Comparison of ENCODE assay signal across 23 cellular contexts in the genomic region with DNA sequence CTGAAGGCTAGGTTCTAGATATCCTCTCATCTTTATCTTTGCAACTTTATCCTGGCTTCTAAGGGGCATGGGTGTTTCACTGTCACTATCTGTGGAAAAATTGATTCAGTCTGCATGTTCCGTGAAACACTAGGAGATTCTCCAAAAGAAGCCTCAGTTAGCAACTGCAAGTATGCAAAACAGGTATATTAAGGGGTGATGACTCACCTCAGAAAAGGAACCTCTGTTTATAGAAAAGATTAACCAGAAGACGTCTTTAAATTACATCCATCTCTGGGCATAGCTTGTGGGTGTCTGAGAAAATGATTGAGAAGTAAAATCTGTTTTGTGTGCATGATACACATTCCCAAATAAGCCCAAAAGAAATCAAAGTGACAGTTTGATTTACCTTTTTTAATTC.
A peak's percentile ranks its signal among the peaks of the same experiment; 100 is the strongest.
DNase-seq lines count a peak whose midpoint lies in the region; ATAC-seq and TF ChIP-seq lines count a peak whose summit lies in the region.
"Had no signal": no experiment of that assay in that cellular context is flagged by ENCODE, and none has a peak within 500 bp of the region (broad histone marks: within the 10 kb centered on the region; RNA-seq: fewer than 3 reads in every experiment).

No MANE protein-coding gene starts in this region.

- no peaks in the 10 kb centered on the region for H3K4me1 Mint-ChIP-seq in naive thymus-derived CD8-positive, alpha-beta T cell
- H3K4me1 Mint-ChIP-seq: nephron had no signal

- ATAC-seq in GM19351 (IDR thresholded peaks at IDR 0.05; ENCODE audit: unreplicated experiment) (peak; percentile 47), HG02678 (IDR thresholded peaks at IDR 0.05; ENCODE audit: unreplicated experiment) (peak; percentile 42), HG03175 (IDR thresholded peaks at IDR 0.05; ENCODE audit: unreplicated experiment) (peak; percentile 66)
- ATAC-seq in naive thymus-derived CD8-positive, alpha-beta T cell = no peak
- ATAC-seq: effector memory CD8-positive, alpha-beta T cell; heart right ventricle; upper lobe of right lung had no signal

- no peaks in the 10 kb centered on the region for H3K36me3 Mint-ChIP-seq in naive thymus-derived CD8-positive, alpha-beta T cell

- peaks cover 0 to 4% (median 0%) of the 10 kb centered on the region in 9 donors for H3K9me3 Mint-ChIP-seq in naive thymus-derived CD8-positive, alpha-beta T cell
- H3K9me3 Mint-ChIP-seq: effector memory CD8-positive, alpha-beta T cell; nephron; stimulated activated naive CD8-positive, alpha-beta T cell treated with anti-CD3 and anti-CD28 coated beads, Interleukin-15, Interleukin-2, amounts not matched to agents 100 ng/mL and 50 ng/mL, for 24 hours had no signal

- CTCF ChIA-PET in HEK293T (lab: Yijun Ruan, JAX) = no interaction called here

- no peak overlapping the region for H3K27ac Mint-ChIP-seq in naive thymus-derived CD8-positive, alpha-beta T cell
- H3K27ac Mint-ChIP-seq: effector memory CD8-positive, alpha-beta T cell; nephron; stimulated activated naive CD8-positive, alpha-beta T cell treated with anti-CD3 and anti-CD28 coated beads, Interleukin-15, Interleukin-2, amounts not matched to agents 100 ng/mL and 50 ng/mL, for 24 hours had no signal

- POLR2A ChIA-PET in HEK293T (lab: Yijun Ruan, JAX) = no interaction called here
- POLR2A ChIA-PET in naive thymus-derived CD8-positive, alpha-beta T cell (lab: Charles Lee) = no interaction called here

- peaks cover 5 to 15% (median 6%) of the 10 kb centered on the region in 5 donors for H3K27me3 Mint-ChIP-seq in naive thymus-derived CD8-positive, alpha-beta T cell
- H3K27me3 Mint-ChIP-seq: stimulated activated naive CD8-positive, alpha-beta T cell treated with anti-CD3 and anti-CD28 coated beads, Interleukin-15, Interleukin-2, amounts not matched to agents 100 ng/mL and 50 ng/mL, for 24 hours had no signal

- no peak overlapping the region for H3K4me3 Mint-ChIP-seq in naive thymus-derived CD8-positive, alpha-beta T cell
- H3K4me3 Mint-ChIP-seq: effector memory CD8-positive, alpha-beta T cell; nephron; stimulated activated naive CD8-positive, alpha-beta T cell treated with anti-CD3 and anti-CD28 coated beads, Interleukin-15, Interleukin-2, amounts not matched to agents 100 ng/mL and 50 ng/mL, for 24 hours had no signal

- DNase-seq in ELR (ENCODE audit: low read depth) (peak; percentile 23), HEK293T (ENCODE audit: extremely low spot score) (no peak), OCI-M1 (lab: John Stamatoyannopoulos, UW) (no peak), NCI-H2227 treated with DMSO at 0.1 percent for 48 hours (lab: John Stamatoyannopoulos, UW) (no peak)
- DNase-seq in naive thymus-derived CD8-positive, alpha-beta T cell = no peak
- DNase-seq: 8988T; C1 segment of cervical spinal cord; central memory CD4-positive, alpha-beta T cell; DMS153; effector memory CD8-positive, alpha-beta T cell; GOT3; heart right ventricle; islet precursor cell; MG63; NCI-H187; NCI-H510A; SJCRH30; upper lobe of right lung had no signal

TF ChIP-seq in HEK293T, 16 proteins besides CTCF, POLR2A, EP300 and RAD21:
- TF ChIP-seq LEF1 (IDR thresholded peaks at IDR 0.05; ENCODE audit: borderline replicate concordance) (no peak), ARNT (IDR thresholded peaks at IDR 0.05) (no peak)

Comparison
In these comparisons a context has a peak if more than half of its experiments do, and no peak if none do; other contexts are left out.
1. ATAC-seq: peak in GM19351 (single experiment), HG02678 (single experiment) and HG03175 (single experiment); none in naive thymus-derived CD8-positive, alpha-beta T cell (0 of 2).